Comparison of ENCODE assay signal across 28 cellular contexts in genomic region chr1:55800503-55800902, GRCh38.
"Had no signal": no experiment of that assay in that cellular context is flagged by ENCODE, and none has a peak within 500 bp of the region (broad histone marks: within the 10 kb centered on the region; RNA-seq: fewer than 3 reads in every experiment).

No MANE protein-coding gene starts in this region.

- H3K4me1 ChIP-seq: colonic mucosa, esophagus muscularis mucosa, esophagus squamous epithelium, foreskin keratinocyte, gastrocnemius medialis, gastroesophageal sphincter, heart left ventricle, heart right ventricle had no signal

- H3K27me3 ChIP-seq: colonic mucosa, esophagus muscularis mucosa, esophagus squamous epithelium, foreskin keratinocyte, gastrocnemius medialis, gastroesophageal sphincter, heart left ventricle, heart right ventricle, hepatocyte had no signal

- ATAC-seq: effector memory CD8-positive, alpha-beta T cell; esophagus mucosa; foreskin keratinocyte; gastrocnemius medialis; gastroesophageal sphincter; heart left ventricle; heart right ventricle had no signal

- H3K27ac ChIP-seq: colonic mucosa, coronary artery, dorsolateral prefrontal cortex, epithelial cell of prostate, esophagus muscularis mucosa, esophagus squamous epithelium, foreskin keratinocyte, gastrocnemius medialis, gastroesophageal sphincter, heart left ventricle, heart right ventricle, hepatocyte had no signal

- DNase-seq: colonic mucosa; dermis blood vessel endothelial cell; dorsolateral prefrontal cortex; effector CD4-positive, alpha-beta T cell; effector CD8-positive, alpha-beta T cell; effector memory CD4-positive, alpha-beta T cell; effector memory CD8-positive, alpha-beta T cell; endodermal cell; erythroblast; esophagus squamous epithelium; foreskin fibroblast; foreskin keratinocyte; foreskin melanocyte; gastrocnemius medialis; glutamatergic neuron; head of caudate nucleus; heart left ventricle; heart right ventricle; hippocampal formation had no signal

- H3K36me3 ChIP-seq: colonic mucosa, esophagus muscularis mucosa, esophagus squamous epithelium, gastrocnemius medialis, gastroesophageal sphincter, heart left ventricle, heart right ventricle had no signal

- FAIRE-seq: endometrium, endothelial cell of umbilical vein, frontal cortex had no signal

- H3K4me2 ChIP-seq: hepatocyte had no signal

- H2AFZ ChIP-seq: hepatocyte had no signal

- H3K79me2 ChIP-seq: hepatocyte had no signal

- H3K9me3 ChIP-seq: colonic mucosa, esophagus squamous epithelium, gastrocnemius medialis had no signal

- H3K4me3 ChIP-seq: colonic mucosa, coronary artery, dorsolateral prefrontal cortex, esophagus muscularis mucosa, esophagus squamous epithelium, gastrocnemius medialis, gastroesophageal sphincter, heart left ventricle, heart right ventricle, hepatocyte had no signal
